8 cellular contexts compared by ENCODE assay signal in the genomic region with DNA sequence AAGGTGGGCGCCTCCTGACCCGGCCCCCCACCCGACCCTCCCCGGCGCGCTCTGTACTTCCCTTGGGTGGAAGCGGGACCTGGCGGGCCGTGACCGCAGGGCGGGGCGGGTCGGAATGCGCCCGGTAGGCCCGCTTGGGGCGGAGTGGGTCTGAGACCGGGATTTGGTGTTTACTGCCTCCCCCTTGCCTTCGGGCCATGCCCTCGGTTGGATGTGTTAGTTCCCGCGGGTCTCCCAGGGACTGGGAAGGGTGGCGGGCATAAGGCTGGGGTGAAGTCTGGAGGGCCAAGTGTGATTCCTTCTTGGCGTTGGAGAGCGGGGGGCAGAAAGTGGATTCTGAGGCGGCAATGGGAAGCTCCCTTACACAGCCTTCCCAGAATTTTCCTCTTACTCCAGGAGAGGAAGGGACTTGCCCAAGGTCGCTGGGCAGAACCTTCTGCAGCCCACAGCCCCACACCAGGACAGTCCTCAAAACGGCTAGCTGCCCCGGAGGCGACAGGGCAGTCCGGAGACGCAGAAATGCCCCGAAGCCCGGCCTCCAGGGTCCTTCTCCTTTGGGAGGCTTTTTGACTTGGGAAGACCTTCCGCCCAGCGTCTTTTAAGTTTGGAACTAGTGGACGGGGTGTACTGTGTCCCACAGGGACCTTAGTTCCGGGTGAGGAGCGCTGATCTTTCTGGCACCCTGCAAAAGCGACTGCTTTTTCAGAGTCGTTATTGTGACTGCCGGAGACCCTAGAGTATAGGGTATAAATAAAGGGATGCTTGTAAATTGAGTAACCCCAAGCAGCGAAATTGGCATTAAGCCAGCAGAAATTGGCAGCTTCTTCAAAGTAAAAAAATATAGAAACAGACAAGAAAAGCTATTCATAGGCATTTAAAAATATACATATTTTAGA. TPM values are rescaled to one million over a fixed set of nuclear protein-coding genes. Genes with fewer than 3 reads are reported as not detected.
DNase-seq lines count a peak whose midpoint lies in the region; ATAC-seq and TF ChIP-seq lines count a peak whose summit lies in the region.

No MANE protein-coding gene starts in this region.

- peaks cover 38% of the 10 kb centered on the region for H3K27me3 Mint-ChIP-seq in T-helper 2 cell treated with Interferon-gamma antibody and Interleukin-4, amounts not matched to agents 5 μg/mL and 100 μg/mL, for 36 hours (ENCODE audit: low read depth)

- 1 to 2% methylated on average over 25 of the region's 43 CpGs for WGBS in lower leg skin, 2 donors

- H3K9ac ChIP-seq in stomach smooth muscle (ENCODE audit: low read length in 2 of 2): peak overlapping the region; percentile 80 to 88

- H3K27ac ChIP-seq in stomach smooth muscle (ENCODE audit: low read length): peak overlapping the region; percentile 86

- peaks cover 8% of the 10 kb centered on the region for H3K4me1 ChIP-seq in stomach smooth muscle (ENCODE audit: control insufficient read depth, insufficient read depth, low read length)

- H3K4me3 ChIP-seq in lower leg skin (ENCODE audit: low read depth, poor library complexity, severe bottlenecking) (peak overlapping the region; percentile 66), stomach smooth muscle (ENCODE audit: low read length in 2 of 2) (peak overlapping the region; percentile 93 to 96)

- peak overlapping the region; percentile 86 for H3K4me3 Mint-ChIP-seq in T-helper 2 cell treated with Interferon-gamma antibody and Interleukin-4, amounts not matched to agents 5 μg/mL and 100 μg/mL, for 36 hours

- no peak for TF ChIP-seq CTCF in lower leg skin (IDR thresholded peaks at IDR 0.05)

- peaks cover 8% of the 10 kb centered on the region for H3K36me3 Mint-ChIP-seq in T-helper 2 cell treated with Interferon-gamma antibody and Interleukin-4, amounts not matched to agents 5 μg/mL and 100 μg/mL, for 36 hours (ENCODE audit: low read depth)

- H3K4me1 Mint-ChIP-seq in T-helper 2 cell treated with Interferon-gamma antibody and Interleukin-4, amounts not matched to agents 5 μg/mL and 100 μg/mL, for 36 hours (ENCODE audit: low read depth): peaks cover 17% of the 10 kb centered on the region

- peak; percentile 19 for DNase-seq in GM04504 (ENCODE audit: low read depth)
- peak; percentile 7 for DNase-seq in T-helper 2 cell treated with Interferon-gamma antibody and Interleukin-4, amounts not matched to agents 5 μg/mL and 100 μg/mL, for 36 hours (ENCODE audit: low spot score)
- peak; percentile 16 for DNase-seq in dedifferentiated amniotic fluid mesenchymal stem cell (ENCODE audit: extremely low spot score)
- DNase-seq in lower leg skin (ENCODE audit: low spot score in 2 of 2): peak; percentile 41 to 92
- no peak for DNase-seq in NK-92 (lab: John Stamatoyannopoulos, UW; ENCODE audit: unreplicated experiment)

- intact Hi-C loops in lower leg skin (cut with DNase I; ENCODE audit: low total_unique reads): no loop called here

- peak overlapping the region; percentile 45 for H3K27ac Mint-ChIP-seq in T-helper 2 cell treated with Interferon-gamma antibody and Interleukin-4, amounts not matched to agents 5 μg/mL and 100 μg/mL, for 36 hours

- no peaks in the 10 kb centered on the region for H3K36me3 ChIP-seq in stomach smooth muscle (ENCODE audit: control insufficient read depth in 2 of 2, insufficient read depth in 2 of 2, low read length in 2 of 2)

- peak; percentile 38 for ATAC-seq in GM21360 (IDR thresholded peaks at IDR 0.05; ENCODE audit: unreplicated experiment)
- ATAC-seq in HG03558 (IDR thresholded peaks at IDR 0.05; ENCODE audit: extremely low read depth, unreplicated experiment): peak; percentile 18

- H3K9me3 Mint-ChIP-seq in T-helper 2 cell treated with Interferon-gamma antibody and Interleukin-4, amounts not matched to agents 5 μg/mL and 100 μg/mL, for 36 hours: peaks cover 13% of the 10 kb centered on the region

- TF ChIP-seq POLR2A in lower leg skin (IDR thresholded peaks at IDR 0.05): no peak

- H3K9me3 ChIP-seq in stomach smooth muscle (ENCODE audit: control insufficient read depth in 2 of 2, low read length in 2 of 2): peaks cover 0 to 6% of the 10 kb centered on the region in 2 donors

- no peaks in the 10 kb centered on the region for H3K27me3 ChIP-seq in stomach smooth muscle (ENCODE audit: control insufficient read depth in 1 of 2, insufficient read depth in 2 of 2, low read length in 2 of 2)

RNA-seq across cellular contexts. Expression of a gene that starts 0.6 kb away (rescaled TPM):
- 10 to 100 TPM; 40.8 to 83.1 (median 56.3) TPM for total RNA-seq in lower leg skin
